22 cellular contexts compared by ENCODE assay signal in the genomic region with DNA sequence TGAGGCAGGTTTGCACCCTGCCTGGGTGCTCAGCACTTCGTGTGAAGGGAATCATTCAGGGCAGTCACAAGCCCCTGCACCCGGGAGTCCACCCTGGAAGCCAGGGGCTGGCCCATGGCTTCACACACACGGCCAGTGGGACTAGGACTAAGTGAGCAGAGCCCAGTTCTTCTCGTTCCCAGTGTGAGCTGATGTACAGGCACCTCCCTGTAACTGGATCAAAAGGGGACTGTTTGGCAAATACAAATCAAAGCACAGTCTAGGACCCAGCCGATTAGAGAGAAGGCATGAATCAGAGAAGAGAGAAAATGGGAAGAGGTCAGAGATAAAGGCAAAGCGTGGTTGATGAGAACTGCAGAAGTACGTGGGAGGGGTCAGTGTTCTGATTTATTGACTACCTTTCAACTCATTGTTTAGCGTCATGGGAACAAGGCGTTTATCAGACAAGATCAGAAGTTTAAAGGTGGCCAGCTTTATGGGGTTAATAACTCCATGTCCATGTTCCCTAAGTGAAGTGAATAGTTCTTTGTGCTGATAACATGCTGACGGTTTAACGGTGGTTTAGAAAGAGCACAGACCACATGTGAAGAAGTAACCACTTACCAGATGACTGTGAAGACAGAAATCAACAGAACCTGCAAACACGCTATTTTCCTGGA.
DNase-seq lines count a peak whose midpoint lies in the region; ATAC-seq lines count a peak whose summit lies in the region.
"Had no signal": no experiment of that assay in that cellular context is flagged by ENCODE, and none has a peak within 500 bp of the region (broad histone marks: within the 10 kb centered on the region; RNA-seq: fewer than 3 reads in every experiment).

No MANE protein-coding gene starts in this region.

- peaks cover 1% of the 10 kb centered on the region for H3K36me3 Mint-ChIP-seq in central memory CD8-positive, alpha-beta T cell (ENCODE audit: insufficient read depth)

- no peak overlapping the region for H3K9ac ChIP-seq in mucosa of stomach (ENCODE audit: low read length)

- DNase-seq in COLO829 (ENCODE audit: low spot score) (peak; percentile 50), NCI-H2227 (lab: John Stamatoyannopoulos, UW; ENCODE audit: unreplicated experiment) (peak; percentile 20), substantia nigra (lab: John Stamatoyannopoulos, UW) (no peak), GF-D8 (lab: John Stamatoyannopoulos, UW) (no peak), NAMALWA (ENCODE audit: low spot score) (no peak)
- DNase-seq in central memory CD8-positive, alpha-beta T cell (ENCODE audit: low spot score in 2 of 2), result no peak
- DNase-seq: activated CD8-positive, alpha-beta memory T cell treated with anti-CD3 and anti-CD28 coated beads for 24 hours; activated naive CD8-positive, alpha-beta T cell treated with anti-CD3 and anti-CD28 coated beads, Interleukin-2, amount 10 ng/mL, durations not matched to agents 7 days and 5 days; GOT3; left cardiac atrium; MM.1S; NCI-H1436; NCI-H2171; NCI-H526 treated with DMSO at 0.1 percent for 48 hours; posterior cingulate gyrus; SHP77; T-cell; testis had no signal

- H3K9me3 Mint-ChIP-seq in central memory CD8-positive, alpha-beta T cell, result peaks cover 6% of the 10 kb centered on the region

- H3K27ac Mint-ChIP-seq in central memory CD8-positive, alpha-beta T cell (ENCODE audit: low read depth), result no peak overlapping the region
- H3K27ac Mint-ChIP-seq: activated naive CD8-positive, alpha-beta T cell treated with anti-CD3 and anti-CD28 coated beads, Interleukin-2, amount 10 ng/mL, durations not matched to agents 7 days and 5 days; nephron; T-cell had no signal

- H3K4me3 Mint-ChIP-seq in central memory CD8-positive, alpha-beta T cell, result no peak overlapping the region
- H3K4me3 Mint-ChIP-seq: activated naive CD8-positive, alpha-beta T cell treated with anti-CD3 and anti-CD28 coated beads, Interleukin-2, amount 10 ng/mL, durations not matched to agents 7 days and 5 days; brain; nephron; T-cell had no signal

- H3K27me3 Mint-ChIP-seq in central memory CD8-positive, alpha-beta T cell, result peaks cover 3% of the 10 kb centered on the region
- H3K27me3 Mint-ChIP-seq: brain had no signal

- H3K4me1 Mint-ChIP-seq in central memory CD8-positive, alpha-beta T cell, result peaks cover 17% of the 10 kb centered on the region

- H3K27ac ChIP-seq in substantia nigra (ENCODE audit: low read depth, low read length, poor library complexity, severe bottlenecking), result no peak overlapping the region
- H3K27ac ChIP-seq: testis had no signal

- no peaks in the 10 kb centered on the region for H3K27me3 ChIP-seq in mucosa of stomach (ENCODE audit: control insufficient read depth, insufficient read depth, low read length)
- H3K27me3 ChIP-seq: testis had no signal

- H3K4me1 ChIP-seq in mucosa of stomach (ENCODE audit: control insufficient read depth, insufficient read depth, low read length), result peaks cover 34% of the 10 kb centered on the region
- H3K4me1 ChIP-seq: testis had no signal

- no peaks in the 10 kb centered on the region for H3K36me3 ChIP-seq in mucosa of stomach (ENCODE audit: control insufficient read depth, insufficient read depth, low read length)

- H3K4me3 ChIP-seq in mucosa of stomach (ENCODE audit: low read length), result peak overlapping the region; percentile 14
- H3K4me3 ChIP-seq: testis had no signal

- H3K9me3 ChIP-seq in mucosa of stomach (ENCODE audit: control insufficient read depth, low read length), result no peaks in the 10 kb centered on the region
- H3K9me3 ChIP-seq: testis had no signal

- ATAC-seq in central memory CD8-positive, alpha-beta T cell (replicated peaks; ENCODE audit: extremely low read depth, poor library complexity, severe bottlenecking), result peak; percentile 56
- no peak for ATAC-seq in GM21447 (IDR thresholded peaks at IDR 0.05; ENCODE audit: unreplicated experiment)
- ATAC-seq: left cardiac atrium, T-cell had no signal

Comparison
In these comparisons a context has a peak if more than half of its experiments do, and no peak if none do; other contexts are left out.
1. DNase-seq: peak in COLO829 (single experiment) and NCI-H2227 (single experiment); none in central memory CD8-positive, alpha-beta T cell (0 of 2), substantia nigra (0 of 49), GF-D8 (single experiment) and NAMALWA (single experiment).